In the genomic region with DNA sequence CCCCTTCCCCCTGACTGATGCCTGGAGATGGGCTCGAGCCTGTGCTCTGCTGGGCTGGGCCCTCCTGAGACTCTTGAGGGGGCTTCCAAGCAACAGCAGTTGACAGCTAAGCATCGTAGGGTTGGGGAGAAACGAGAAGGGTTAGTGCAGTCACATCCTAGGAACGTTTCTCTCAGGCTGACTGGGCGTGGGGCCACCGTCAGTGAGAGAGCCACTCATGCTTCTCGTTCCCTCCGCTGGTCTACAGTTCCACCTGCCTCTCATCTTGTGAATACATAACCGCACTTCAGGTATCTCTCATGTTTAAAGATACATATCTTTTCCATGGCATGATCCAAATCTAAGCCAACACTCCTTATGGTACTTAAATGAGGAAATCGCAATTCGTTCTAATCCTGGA, we compare ENCODE assay signal across 18 cellular contexts.
"Had no signal": no experiment of that assay in that cellular context is flagged by ENCODE, and none has a peak within 500 bp of the region (broad histone marks: within the 10 kb centered on the region; RNA-seq: fewer than 3 reads in every experiment).

No MANE protein-coding gene starts in this region.

- H3K4me3 ChIP-seq: body of pancreas, cardiac muscle cell, neural progenitor cell, sigmoid colon, tibial artery had no signal

- H3K9me3 ChIP-seq: body of pancreas, sigmoid colon, tibial artery had no signal

- H3K27ac ChIP-seq: body of pancreas, cardiac muscle cell, neural progenitor cell, sigmoid colon, tibial artery had no signal

- ATAC-seq: activated CD8-positive, alpha-beta T cell treated with anti-CD3 and anti-CD28 coated beads for 36 hours; body of pancreas; naive thymus-derived CD8-positive, alpha-beta T cell; T-helper 17 cell had no signal

- H3K4me2 ChIP-seq: neural progenitor cell had no signal

- H2AFZ ChIP-seq: neural progenitor cell had no signal

- DNase-seq: activated B cell treated with CpG ODN at 0.5 μM for 24 hours; activated CD4-positive, alpha-beta T cell treated with anti-CD3 and anti-CD28 coated beads for 4 hours; activated CD8-positive, alpha-beta T cell treated with anti-CD3 and anti-CD28 coated beads for 36 hours; activated gamma-delta T cell treated with Interleukin-2 at 50 U/mL for 16 hours; activated T-cell treated with anti-CD3 and anti-CD28 coated beads, Interleukin-2, amount 50 U/mL, for 1 hour; anterior cingulate cortex; body of pancreas; foreskin fibroblast; kidney; naive thymus-derived CD8-positive, alpha-beta T cell; retina; sigmoid colon; stimulated activated CD4-positive, alpha-beta T cell treated with anti-CD3 and anti-CD28 coated beads, Interleukin-4, amount 100 ng/mL, for 1 hour; substantia nigra; T-helper 17 cell; tibial artery had no signal

- H3K27me3 ChIP-seq: body of pancreas, cardiac muscle cell, neural progenitor cell, sigmoid colon, tibial artery had no signal

- H3K4me1 ChIP-seq: neural progenitor cell, tibial artery had no signal

- H3K9ac ChIP-seq: neural progenitor cell had no signal

- H3K36me3 ChIP-seq: neural progenitor cell had no signal
